Comparison of ENCODE assay signal across 8 cellular contexts in the genomic region with DNA sequence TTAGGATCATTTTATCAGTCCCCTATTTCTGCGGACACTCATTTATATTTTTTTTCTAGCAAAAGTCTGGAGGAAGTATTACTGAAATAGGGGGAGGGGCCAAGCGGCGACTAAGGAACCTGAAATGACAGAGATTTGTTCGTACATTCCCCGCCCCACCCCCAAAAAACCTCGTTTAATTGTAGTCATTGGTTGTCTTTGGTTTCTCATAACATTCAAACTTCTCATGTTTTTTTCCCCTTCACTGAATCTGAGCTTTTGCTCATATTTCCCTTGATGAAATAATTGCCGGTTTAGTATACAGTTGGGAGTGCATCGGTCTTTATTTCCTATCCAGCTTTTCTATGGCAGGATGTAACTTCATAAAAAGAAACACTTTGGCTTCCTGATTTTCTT. TPM values are rescaled to one million over a fixed set of nuclear protein-coding genes. Genes with fewer than 3 reads are reported as not detected.
DNase-seq lines count a peak whose midpoint lies in the region; ATAC-seq and TF ChIP-seq lines count a peak whose summit lies in the region.

No MANE protein-coding gene starts in this region.

- no peak overlapping the region for H3K18ac ChIP-seq in trophoblast cell (ENCODE audit: low read length)

- no peak overlapping the region for H2BK120ac ChIP-seq in trophoblast cell (ENCODE audit: insufficient read depth, low read length, poor library complexity)

- no peak overlapping the region for H4K91ac ChIP-seq in trophoblast cell (ENCODE audit: low read depth, low read length)

- H3K9me3 Mint-ChIP-seq in endodermal cell: peaks cover 9% of the 10 kb centered on the region

- H3K36me3 Mint-ChIP-seq in endodermal cell (ENCODE audit: low read depth): peaks cover 2% of the 10 kb centered on the region

- H2BK12ac ChIP-seq in trophoblast cell (ENCODE audit: low read length): no peak overlapping the region

- peaks cover 5% of the 10 kb centered on the region for H3K79me2 ChIP-seq in trophoblast cell (ENCODE audit: control insufficient read depth, insufficient read depth, low read length, poor library complexity)

- H3K27ac ChIP-seq in left ventricle myocardium inferior (replicated peaks) (peak overlapping the region; percentile 91), endodermal cell (ENCODE audit: low read depth, low read length) (peak overlapping the region; percentile 81), trophoblast cell (ENCODE audit: low read depth, low read length) (no peak overlapping the region)

- H3K4me3 ChIP-seq in left ventricle myocardium inferior (peak overlapping the region; percentile 87), endodermal cell (ENCODE audit: low read length) (peak overlapping the region; percentile 94), trophoblast cell (ENCODE audit: low read depth, low read length) (no peak overlapping the region)

- H4K8ac ChIP-seq in trophoblast cell (ENCODE audit: low read depth, low read length): no peak overlapping the region

- no peak overlapping the region for H2BK5ac ChIP-seq in trophoblast cell (ENCODE audit: low read depth, low read length, poor library complexity)

- H3K27me3 ChIP-seq in left ventricle myocardium inferior (ENCODE audit: low read depth): no peaks in the 10 kb centered on the region
- H3K27me3 ChIP-seq in endodermal cell (ENCODE audit: control insufficient read depth, insufficient read depth, low read length, poor library complexity, severe bottlenecking): no peaks in the 10 kb centered on the region
- H3K27me3 ChIP-seq in trophoblast cell (ENCODE audit: insufficient read depth, low read length): no peaks in the 10 kb centered on the region

- peak overlapping the region; percentile 78 for H3K4me3 Mint-ChIP-seq in endodermal cell

- H2AK5ac ChIP-seq in trophoblast cell (ENCODE audit: low read length): no peak overlapping the region

- H3K36me3 ChIP-seq in left ventricle myocardium inferior (no peaks in the 10 kb centered on the region), endodermal cell (ENCODE audit: control insufficient read depth, insufficient read depth, low read length) (peaks cover 7% of the 10 kb centered on the region), trophoblast cell (ENCODE audit: control insufficient read depth in 1 of 2, insufficient read depth in 2 of 2, low read length in 2 of 2) (no peaks in the 10 kb centered on the region)

- H3K4me2 ChIP-seq in trophoblast cell (ENCODE audit: low read length): peak overlapping the region; percentile 97

- H3K4me1 ChIP-seq in left ventricle myocardium inferior (peaks cover 48% of the 10 kb centered on the region), endodermal cell (ENCODE audit: control insufficient read depth, insufficient read depth, low read length) (no peaks in the 10 kb centered on the region), trophoblast cell (ENCODE audit: control insufficient read depth in 1 of 2, insufficient read depth in 2 of 2, low read length in 2 of 2) (peaks cover 3 to 6% of the 10 kb centered on the region in 2 experiments)

- intact Hi-C loops in left ventricle myocardium inferior (cut with micrococcal nuclease): loop anchor here (10.0 kb wide), 1 partner anchor 159 kb away; no protein-coding TSS in a partner anchor
- intact Hi-C loops in cardiac septum (cut with DNase I): loop anchor here (5.0 kb wide), 3 partner anchors 47 to 123 kb away; no protein-coding TSS in a partner anchor
- intact Hi-C loops in sciatic nerve (cut with DNase I): loop anchor here (10.0 kb wide), 2 partner anchors 121 to 159 kb away; no protein-coding TSS in a partner anchor

- no peak overlapping the region for H4K12ac ChIP-seq in trophoblast cell (ENCODE audit: low read depth, low read length)

- peaks cover 4% of the 10 kb centered on the region for H3K79me1 ChIP-seq in trophoblast cell (ENCODE audit: low read length)

- H3K23ac ChIP-seq in trophoblast cell (ENCODE audit: low read length): no peak overlapping the region

- no peaks in the 10 kb centered on the region for H3K9me3 ChIP-seq in left ventricle myocardium inferior (replicated peaks)
- H3K9me3 ChIP-seq in endodermal cell (ENCODE audit: control insufficient read depth, low read length): peaks cover 10% of the 10 kb centered on the region
- H3K9me3 ChIP-seq in trophoblast cell (ENCODE audit: insufficient read depth, low read depth, low read length): no peaks in the 10 kb centered on the region

- peaks cover 20% of the 10 kb centered on the region for H3K27me3 Mint-ChIP-seq in endodermal cell (ENCODE audit: insufficient read depth)

- H3K14ac ChIP-seq in trophoblast cell (ENCODE audit: low read length): no peak overlapping the region

- no peak overlapping the region for H2AFZ ChIP-seq in trophoblast cell (ENCODE audit: insufficient read depth, low read length, poor library complexity)

- DNase-seq in left ventricle myocardium inferior (no peak), cardiac septum (ENCODE audit: low spot score) (no peak), endodermal cell (no peak), trophoblast cell (peak in 1 of 2 donors; percentile 11), sciatic nerve (ENCODE audit: low spot score) (no peak), SKM-1 treated with dmso at 0.1 percent for 144 hours (lab: John Stamatoyannopoulos, UW; ENCODE audit: unreplicated experiment) (no peak)
- DNase-seq in activated CD4-positive, alpha-beta T cell treated with anti-CD3 and anti-CD28 coated beads, Interleukin-2, amount 50 U/mL, for 1 hour: peak; percentile 74

- H3K27ac Mint-ChIP-seq in endodermal cell: no peak overlapping the region

- ATAC-seq in GM18498 (IDR thresholded peaks at IDR 0.05; ENCODE audit: unreplicated experiment) (no peak), sciatic nerve (no peak)

- 26% methylated on average over 8 of the region's 8 CpGs; no CpG with 5 or more reads in 1 of the 2 experiments for WGBS in endodermal cell (ENCODE audit: insufficient coverage in 1 of 2, insufficient read length in 1 of 2), 2 experiments
- no CpG with 5 or more reads among the region's 8 CpGs for WGBS in trophoblast cell (ENCODE audit: extremely low coverage, insufficient coverage, insufficient read length)

- no peak overlapping the region for H3K9ac ChIP-seq in endodermal cell (ENCODE audit: extremely low read depth, low read length, poor library complexity, severe bottlenecking)
- no peak overlapping the region for H3K9ac ChIP-seq in trophoblast cell (ENCODE audit: low read length)

- no peak overlapping the region for H3K4ac ChIP-seq in trophoblast cell (ENCODE audit: low read depth, low read length)

- TF ChIP-seq CTCF in left ventricle myocardium inferior (IDR thresholded peaks at IDR 0.05; ENCODE audit: borderline replicate concordance) (no peak), endodermal cell (conservative IDR thresholded peaks at IDR 0.05) (no peak)

- H3K4me1 Mint-ChIP-seq in endodermal cell: peaks cover 30% of the 10 kb centered on the region

RNA-seq across cellular contexts. Expression of a gene that starts 0.8 kb away (rescaled TPM):
- total RNA-seq in left ventricle myocardium inferior (46.3 TPM), cardiac septum (65.3 TPM), endodermal cell (10 to 100 TPM; 70.0 to 96.4 TPM), sciatic nerve (173 TPM)
- 154 TPM for polyA plus RNA-seq in endodermal cell (2013, experiment 1 of 2)
- polyA plus RNA-seq in endodermal cell (2013, experiment 2 of 2): 130 TPM
- polyA plus RNA-seq in trophoblast cell (2013): 78.0 and 85.2 TPM in 2 replicates
